7 cellular contexts compared by ENCODE assay signal in the genomic region with DNA sequence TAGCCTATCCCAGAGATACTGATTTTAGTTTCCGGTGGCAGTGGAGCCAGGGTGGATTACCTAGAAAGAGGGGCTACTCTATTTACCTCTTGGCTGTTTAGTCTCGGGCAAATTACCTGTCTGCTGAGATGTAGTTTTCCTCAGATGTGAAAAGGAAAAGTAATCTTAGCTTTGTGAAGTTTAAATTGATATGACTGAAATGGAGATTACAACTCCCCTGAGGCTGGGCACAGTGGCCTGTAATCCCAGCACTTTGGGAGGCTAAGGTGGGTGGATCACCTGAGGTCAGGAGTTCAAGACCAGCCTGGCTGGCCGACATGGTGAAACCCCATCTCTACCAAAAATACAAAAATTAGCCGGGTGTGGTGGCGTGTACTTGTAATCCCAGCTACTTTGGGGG. TPM values are rescaled to one million over a fixed set of nuclear protein-coding genes. Genes with fewer than 3 reads are reported as not detected.
DNase-seq lines count a peak whose midpoint lies in the region; ATAC-seq and TF ChIP-seq lines count a peak whose summit lies in the region.
"Not testable (repeated sequence)": the region's sequence is repeated elsewhere in the genome, so short reads cannot be mapped to it uniquely, and the experiment has no call there.

No MANE protein-coding gene starts in this region.

- CTCF ChIA-PET in activated CD8-positive, alpha-beta memory T cell treated with anti-CD3 and anti-CD28 coated beads, Interleukin-2, amount 10 ng/mL, durations not matched to agents 7 days and 5 days (lab: Charles Lee), result interaction anchor here (1.0 to 8.1 kb wide), 6 partner anchors 13 to 83 kb away, joined by 3 to 55 read pairs (median 9); partner anchors contain the start of genes TRPV2 and UBB

- H3K27ac ChIP-seq in OCI-LY1 (ENCODE audit: low read depth, low read length, poor library complexity, severe bottlenecking) (peak overlapping the region; percentile 79), mucosa of rectum (ENCODE audit: low read depth in 2 of 2, low read length in 2 of 2) (peak overlapping the region; percentile 88)

- H3K4me3 ChIP-seq in GM06990 (replicated peaks; ENCODE audit: low read depth, low read length) (peak overlapping the region; percentile 97), OCI-LY1 (ENCODE audit: low read depth, low read length, poor library complexity, severe bottlenecking) (peak overlapping the region; percentile 93), mucosa of rectum (ENCODE audit: low read length in 2 of 2) (peak overlapping the region; percentile 78 to 82), skeletal muscle cell (ENCODE audit: low read depth, low read length) (peak overlapping the region; percentile 92)

- TF ChIP-seq CTCF in GM06990 (IDR thresholded peaks at IDR 0.05; ENCODE audit: insufficient read depth, low read length, poor library complexity, severe bottlenecking); OCI-LY1 (IDR thresholded peaks at IDR 0.05; ENCODE audit: low read length); glutamatergic neuron (IDR thresholded peaks at IDR 0.05; ENCODE audit: partially characterized antibody, unreplicated experiment): not testable (repeated sequence)

- not testable (repeated sequence) for H4K20me1 ChIP-seq in OCI-LY1 (ENCODE audit: insufficient read depth, low read length)

- not testable (repeated sequence) for H3K9me3 Mint-ChIP-seq in activated CD8-positive, alpha-beta memory T cell treated with anti-CD3 and anti-CD28 coated beads, Interleukin-2, amount 10 ng/mL, durations not matched to agents 7 days and 5 days (ENCODE audit: low read depth); central memory CD8-positive, alpha-beta T cell
- H3K9me3 Mint-ChIP-seq in glutamatergic neuron (ENCODE audit: unreplicated experiment), result peaks cover 17% of the 10 kb centered on the region

- H3K36me3 Mint-ChIP-seq in activated CD8-positive, alpha-beta memory T cell treated with anti-CD3 and anti-CD28 coated beads, Interleukin-2, amount 10 ng/mL, durations not matched to agents 7 days and 5 days, result peaks cover 48% of the 10 kb centered on the region
- peaks cover 48% of the 10 kb centered on the region for H3K36me3 Mint-ChIP-seq in central memory CD8-positive, alpha-beta T cell (ENCODE audit: insufficient read depth)
- H3K36me3 Mint-ChIP-seq in glutamatergic neuron (ENCODE audit: unreplicated experiment), result not testable (repeated sequence)

- H3K9me2 ChIP-seq in OCI-LY1 (ENCODE audit: low read depth, low read length), result not testable (repeated sequence)

- peaks cover 48% of the 10 kb centered on the region for H3K4me1 Mint-ChIP-seq in activated CD8-positive, alpha-beta memory T cell treated with anti-CD3 and anti-CD28 coated beads, Interleukin-2, amount 10 ng/mL, durations not matched to agents 7 days and 5 days
- peaks cover 63% of the 10 kb centered on the region for H3K4me1 Mint-ChIP-seq in central memory CD8-positive, alpha-beta T cell
- H3K4me1 Mint-ChIP-seq in glutamatergic neuron (ENCODE audit: low read depth, unreplicated experiment), result peaks cover 31% of the 10 kb centered on the region

- peaks cover 39% of the 10 kb centered on the region for H3K4me1 ChIP-seq in OCI-LY1 (ENCODE audit: insufficient read depth, low read length, severe bottlenecking)
- peaks cover 15 to 25% of the 10 kb centered on the region in 2 donors for H3K4me1 ChIP-seq in mucosa of rectum (ENCODE audit: control insufficient read depth in 2 of 2, insufficient read depth in 2 of 2, low read length in 2 of 2)

- H3K36me3 ChIP-seq in GM06990 (ENCODE audit: control insufficient read depth, insufficient read depth, low read length) (peaks cover 39% of the 10 kb centered on the region), OCI-LY1 (ENCODE audit: insufficient read depth, low read length) (peaks cover 61% of the 10 kb centered on the region), mucosa of rectum (ENCODE audit: control insufficient read depth in 2 of 2, insufficient read depth in 2 of 2, low read length in 2 of 2) (peaks cover 35 to 39% of the 10 kb centered on the region in 2 donors)

- not testable (repeated sequence) for ATAC-seq in activated CD8-positive, alpha-beta memory T cell treated with anti-CD3 and anti-CD28 coated beads, Interleukin-2, amount 10 ng/mL, durations not matched to agents 7 days and 5 days; central memory CD8-positive, alpha-beta T cell (replicated peaks; ENCODE audit: extremely low read depth, poor library complexity, severe bottlenecking)

- peak overlapping the region; percentile 98 for H3K27ac Mint-ChIP-seq in activated CD8-positive, alpha-beta memory T cell treated with anti-CD3 and anti-CD28 coated beads, Interleukin-2, amount 10 ng/mL, durations not matched to agents 7 days and 5 days
- H3K27ac Mint-ChIP-seq in central memory CD8-positive, alpha-beta T cell (ENCODE audit: low read depth), result peak overlapping the region; percentile 98
- H3K27ac Mint-ChIP-seq in glutamatergic neuron (ENCODE audit: unreplicated experiment), result peak overlapping the region; percentile 99

- H3F3A ChIP-seq in OCI-LY1 (ENCODE audit: insufficient read depth, low read length), result not testable (repeated sequence)

- not testable (repeated sequence) for H3K27me3 ChIP-seq in GM06990 (replicated peaks; ENCODE audit: control insufficient read depth, insufficient read depth, low read length); OCI-LY1 (ENCODE audit: insufficient read depth, low read length); mucosa of rectum (ENCODE audit: control insufficient read depth in 2 of 2, insufficient read depth in 2 of 2, low read length in 2 of 2)

- not testable (repeated sequence) for H3K27me3 Mint-ChIP-seq in activated CD8-positive, alpha-beta memory T cell treated with anti-CD3 and anti-CD28 coated beads, Interleukin-2, amount 10 ng/mL, durations not matched to agents 7 days and 5 days; central memory CD8-positive, alpha-beta T cell
- H3K27me3 Mint-ChIP-seq in glutamatergic neuron (ENCODE audit: unreplicated experiment), result peaks cover 19% of the 10 kb centered on the region

- H3K4me2 ChIP-seq in OCI-LY1 (ENCODE audit: low read length), result peak overlapping the region; percentile 67

- peak overlapping the region; percentile 98 for H3K4me3 Mint-ChIP-seq in activated CD8-positive, alpha-beta memory T cell treated with anti-CD3 and anti-CD28 coated beads, Interleukin-2, amount 10 ng/mL, durations not matched to agents 7 days and 5 days
- peak overlapping the region; percentile 99 for H3K4me3 Mint-ChIP-seq in central memory CD8-positive, alpha-beta T cell
- peak overlapping the region; percentile 98 for H3K4me3 Mint-ChIP-seq in glutamatergic neuron (ENCODE audit: unreplicated experiment)

- H3K9ac ChIP-seq in OCI-LY1 (ENCODE audit: low read length) (peak overlapping the region; percentile 97), mucosa of rectum (ENCODE audit: low read depth in 1 of 2, low read length in 2 of 2) (peak overlapping the region; percentile 96 to 97)

- DNase-seq in GM06990 (ENCODE audit: extremely low read depth, insufficient read length); activated CD8-positive, alpha-beta memory T cell treated with anti-CD3 and anti-CD28 coated beads, Interleukin-2, amount 10 ng/mL, durations not matched to agents 7 days and 5 days; central memory CD8-positive, alpha-beta T cell (ENCODE audit: low spot score in 2 of 2); glutamatergic neuron; skeletal muscle cell (ENCODE audit: low read depth): not testable (repeated sequence)

- H3K9me3 ChIP-seq in OCI-LY1 (ENCODE audit: low read length); mucosa of rectum (ENCODE audit: control insufficient read depth in 2 of 2, low read length in 2 of 2): not testable (repeated sequence)

- H3K79me2 ChIP-seq in OCI-LY1 (ENCODE audit: insufficient read depth, low read length), result peaks cover 24% of the 10 kb centered on the region

- not testable (repeated sequence) for H2AFZ ChIP-seq in OCI-LY1 (ENCODE audit: low read length)

RNA-seq across cellular contexts. Expression of gene TRPV2, which starts 25.0 kb away (rescaled TPM):
- 100 to 1,000 TPM; 124 to 129 TPM for total RNA-seq in activated CD8-positive, alpha-beta memory T cell treated with anti-CD3 and anti-CD28 coated beads, Interleukin-2, amount 10 ng/mL, durations not matched to agents 7 days and 5 days
- total RNA-seq in glutamatergic neuron (ENCODE audit: unreplicated experiment), result 27.0 TPM

RNA-seq across cellular contexts. Expression of gene LRRC75A, which starts 51.6 kb away (rescaled TPM):
- total RNA-seq in activated CD8-positive, alpha-beta memory T cell treated with anti-CD3 and anti-CD28 coated beads, Interleukin-2, amount 10 ng/mL, durations not matched to agents 7 days and 5 days, result 1 to 10 TPM; 3.0 to 4.6 TPM
- 7.3 TPM for total RNA-seq in glutamatergic neuron (ENCODE audit: unreplicated experiment)

RNA-seq across cellular contexts. Expression of gene UBB, which starts 59.5 kb away (rescaled TPM):
- total RNA-seq in activated CD8-positive, alpha-beta memory T cell treated with anti-CD3 and anti-CD28 coated beads, Interleukin-2, amount 10 ng/mL, durations not matched to agents 7 days and 5 days, result 1,000 to 10,000 TPM; 1,297 to 1,567 TPM
- total RNA-seq in glutamatergic neuron (ENCODE audit: unreplicated experiment), result 1,286 TPM
